14 cellular contexts compared by ENCODE assay signal in genomic region chr20:11216451-11217314, GRCh38.
DNase-seq lines count a peak whose midpoint lies in the region; ATAC-seq, FAIRE-seq and TF ChIP-seq lines count a peak whose summit lies in the region.
"Had no signal": no experiment of that assay in that cellular context is flagged by ENCODE, and none has a peak within 500 bp of the region (broad histone marks: within the 10 kb centered on the region; RNA-seq: fewer than 3 reads in every experiment).

No MANE protein-coding gene starts in this region.

- no peaks in the 10 kb centered on the region for H3K27me3 ChIP-seq in mammary epithelial cell (ENCODE audit: insufficient read depth, low read length)
- H3K27me3 ChIP-seq: BLaER1 treated with 17β-estradiol and CSF1 and Interleukin-3, amounts not matched to agents 10 nM and 100 nM; colonic mucosa had no signal

- H2AFZ ChIP-seq in mammary epithelial cell (ENCODE audit: low read depth, low read length): no peak overlapping the region

- H3K27ac ChIP-seq in mammary epithelial cell (ENCODE audit: insufficient read depth, low read depth, low read length): no peak overlapping the region
- H3K27ac ChIP-seq: BLaER1 treated with 17β-estradiol and CSF1 and Interleukin-3, amounts not matched to agents 10 nM and 100 nM; colonic mucosa had no signal

- dilution Hi-C loops in mammary epithelial cell (cut with HindIII; ENCODE audit: low sequenced_read_pairs): no loop called here

- TF ChIP-seq CTCF in fibroblast of the aortic adventitia (IDR thresholded peaks at IDR 0.05; ENCODE audit: insufficient read depth, low read length) (no peak), nephron (IDR thresholded peaks at IDR 0.05; ENCODE audit: unreplicated experiment in 3 of 3) (no peak), mammary epithelial cell (conservative IDR thresholded peaks at IDR 0.05 in 1 of 2, IDR thresholded peaks at IDR 0.05 in 1 of 2; ENCODE audit: extremely low read depth in 1 of 2, insufficient read depth in 1 of 2, low read depth in 1 of 2, low read length in 2 of 2) (no peak)

- no peaks in the 10 kb centered on the region for H3K9me3 ChIP-seq in mammary epithelial cell (replicated peaks; ENCODE audit: insufficient read depth, low read length)
- H3K9me3 ChIP-seq: BLaER1 treated with 17β-estradiol and CSF1 and Interleukin-3, amounts not matched to agents 10 nM and 100 nM; colonic mucosa had no signal

- no peaks in the 10 kb centered on the region for H3K4me1 ChIP-seq in mammary epithelial cell (ENCODE audit: insufficient read depth, low read length)

- intact Hi-C loops in mammary epithelial cell (cut with micrococcal nuclease): no loop called here

- no peak overlapping the region for H3K4me3 Mint-ChIP-seq in nephron

- CTCF ChIA-PET in mammary epithelial cell (lab: Charles Lee; ENCODE audit: low non-redundant PET): no interaction called here

- no TSS peak for BruUV-seq in mammary epithelial cell (replicated peaks; lab: Mats Ljungman, UMichigan)

- H3K4me2 ChIP-seq in mammary epithelial cell (ENCODE audit: insufficient read depth, low read depth, low read length): no peak overlapping the region

- peaks cover 10% of the 10 kb centered on the region for H3K27me3 Mint-ChIP-seq in nephron (ENCODE audit: low read depth)

- no peaks in the 10 kb centered on the region for H3K79me2 ChIP-seq in mammary epithelial cell (ENCODE audit: insufficient read depth, low read length)

- DNase-seq in AG08395 (ENCODE audit: low spot score): peak; percentile 41
- peak; percentile 13 for DNase-seq in NCI-H146 treated with DMSO at 0.1 percent for 48 hours (lab: John Stamatoyannopoulos, UW; ENCODE audit: unreplicated experiment)
- DNase-seq in fibroblast of the aortic adventitia (ENCODE audit: low read depth): peak; percentile 91
- DNase-seq in mammary epithelial cell: no peak
- DNase-seq in NCI-H2029 treated with DMSO at 0.1 percent for 48 hours (lab: John Stamatoyannopoulos, UW): no peak
- no peak for DNase-seq in H54 (ENCODE audit: insufficient read length, low spot score)
- DNase-seq: activated CD4-positive, CD25-positive, alpha-beta regulatory T cell treated with anti-CD3 and anti-CD28 coated beads, Interleukin-2, amount 50 U/mL, for 72 hours; NCI-H510A; stimulated activated CD4-positive, alpha-beta T cell treated with anti-CD3 and anti-CD28 coated beads, Interleukin-1b, Interleukin-23, amount 100 ng/mL, for 48 hours; stimulated activated naive CD4-positive, alpha-beta T cell had no signal

- WGBS in mammary epithelial cell (ENCODE audit: low coverage, missing lambda C conversion rate): 97% methylated on average over 7 of the region's 7 CpGs

- no peaks in the 10 kb centered on the region for H3K36me3 ChIP-seq in mammary epithelial cell (ENCODE audit: insufficient read depth, low read length)
- H3K36me3 ChIP-seq: BLaER1 treated with 17β-estradiol and CSF1 and Interleukin-3, amounts not matched to agents 10 nM and 100 nM; colonic mucosa had no signal

- no peak for FAIRE-seq in H54 (lab: Jason Lieb, UNC)

- H3K4me3 ChIP-seq in fibroblast of the aortic adventitia (ENCODE audit: low read depth, low read length): no peak overlapping the region
- H3K4me3 ChIP-seq in mammary epithelial cell (replicated peaks in 1 of 3; ENCODE audit: insufficient read depth in 1 of 3, low read depth in 2 of 3, low read length in 3 of 3): no peak overlapping the region
- H3K4me3 ChIP-seq: BLaER1 treated with 17β-estradiol and CSF1 and Interleukin-3, amounts not matched to agents 10 nM and 100 nM; colonic mucosa had no signal

- H3K9ac ChIP-seq in mammary epithelial cell (ENCODE audit: insufficient read depth, low read length): no peak overlapping the region
- H3K9ac ChIP-seq: BLaER1 treated with 17β-estradiol and CSF1 and Interleukin-3, amounts not matched to agents 10 nM and 100 nM had no signal

- H4K20me1 ChIP-seq in mammary epithelial cell (ENCODE audit: insufficient read depth, low read length): no peaks in the 10 kb centered on the region
- H4K20me1 ChIP-seq: BLaER1 treated with 17β-estradiol and CSF1 and Interleukin-3, amounts not matched to agents 10 nM and 100 nM had no signal

- H3K27ac Mint-ChIP-seq in nephron: peak overlapping the region; percentile 73 to 87 (median 85)

- TF ChIP-seq POLR2A in H54 (IDR thresholded peaks at IDR 0.05; ENCODE audit: low read depth, low read length): no peak

- peaks cover 65% of the 10 kb centered on the region for H3K4me1 Mint-ChIP-seq in nephron

- no peaks in the 10 kb centered on the region for H3K36me3 Mint-ChIP-seq in nephron (ENCODE audit: low read depth)

- ATAC-seq in GM18873 (IDR thresholded peaks at IDR 0.05; ENCODE audit: low FRiP score, unreplicated experiment): no peak

- H3K9me3 Mint-ChIP-seq in nephron: no peaks in the 10 kb centered on the region

- in situ Hi-C loops in mammary epithelial cell (cut with MboI; ENCODE audit: low sequenced_read_pairs in 2 of 2): loop anchor here in 1 of 2 donors (25.0 kb wide), 1 partner anchor 554 kb away; the partner anchor contains the start of gene JAG1

Comparison
In these comparisons a context has a peak if more than half of its experiments do, and no peak if none do; other contexts are left out.
1. DNase-seq: peak in AG08395 (single experiment), NCI-H146 treated with DMSO at 0.1 percent for 48 hours (single experiment) and fibroblast of the aortic adventitia (single experiment); none in mammary epithelial cell (single experiment), NCI-H2029 treated with DMSO at 0.1 percent for 48 hours (single experiment) and H54 (single experiment).